Comparison of ENCODE assay signal across 14 cellular contexts in genomic region chr12:105474672-105475071, GRCh38.
DNase-seq lines count a peak whose midpoint lies in the region; ATAC-seq lines count a peak whose summit lies in the region.
"Had no signal": no experiment of that assay in that cellular context is flagged by ENCODE, and none has a peak within 500 bp of the region (broad histone marks: within the 10 kb centered on the region; RNA-seq: fewer than 3 reads in every experiment).

No MANE protein-coding gene starts in this region.

- H3K4me1 Mint-ChIP-seq in stimulated activated naive CD8-positive, alpha-beta T cell treated with anti-CD3 and anti-CD28 coated beads, Interleukin-15, amount 100 ng/mL, for 72 hours: no peaks in the 10 kb centered on the region
- H3K4me1 Mint-ChIP-seq: activated naive CD4-positive, alpha-beta T cell treated with anti-CD3 and anti-CD28 coated beads, Interleukin-2, amount 50 U/mL, for 24 hours had no signal

- H3K27ac Mint-ChIP-seq in stimulated activated naive CD8-positive, alpha-beta T cell treated with anti-CD3 and anti-CD28 coated beads, Interleukin-15, amount 100 ng/mL, for 72 hours: no peak overlapping the region
- H3K27ac Mint-ChIP-seq: activated naive CD4-positive, alpha-beta T cell treated with anti-CD3 and anti-CD28 coated beads, Interleukin-2, amount 50 U/mL, for 24 hours had no signal

- peaks cover 8% of the 10 kb centered on the region for H3K27me3 Mint-ChIP-seq in stimulated activated naive CD8-positive, alpha-beta T cell treated with anti-CD3 and anti-CD28 coated beads, Interleukin-15, amount 100 ng/mL, for 72 hours

- H3K9me3 Mint-ChIP-seq in stimulated activated naive CD8-positive, alpha-beta T cell treated with anti-CD3 and anti-CD28 coated beads, Interleukin-15, amount 100 ng/mL, for 72 hours: no peaks in the 10 kb centered on the region
- H3K9me3 Mint-ChIP-seq: activated naive CD4-positive, alpha-beta T cell treated with anti-CD3 and anti-CD28 coated beads, Interleukin-2, amount 50 U/mL, for 24 hours had no signal

- ATAC-seq in stimulated activated naive CD8-positive, alpha-beta T cell treated with anti-CD3 and anti-CD28 coated beads, Interleukin-15, Interleukin-2, amounts not matched to agents 100 U/mL and 50 U/mL, for 24 hours: peak; percentile 28
- no peak for ATAC-seq in stimulated activated naive CD8-positive, alpha-beta T cell treated with anti-CD3 and anti-CD28 coated beads, Interleukin-15, amount 100 ng/mL, for 72 hours
- ATAC-seq in HG02870 (IDR thresholded peaks at IDR 0.05; ENCODE audit: unreplicated experiment): no peak
- ATAC-seq in GM21367 (IDR thresholded peaks at IDR 0.05; ENCODE audit: unreplicated experiment): no peak
- ATAC-seq: activated CD4-positive, CD25-positive, alpha-beta regulatory T cell treated with anti-CD3 and anti-CD28 coated beads, Interleukin-2, amount 50 U/mL, for 24 hours; pancreas had no signal

- H3K4me3 Mint-ChIP-seq in stimulated activated naive CD8-positive, alpha-beta T cell treated with anti-CD3 and anti-CD28 coated beads, Interleukin-15, amount 100 ng/mL, for 72 hours: no peak overlapping the region
- H3K4me3 Mint-ChIP-seq: activated naive CD4-positive, alpha-beta T cell treated with anti-CD3 and anti-CD28 coated beads, Interleukin-2, amount 50 U/mL, for 24 hours had no signal

- DNase-seq in stimulated activated naive CD8-positive, alpha-beta T cell treated with anti-CD3 and anti-CD28 coated beads, Interleukin-15, Interleukin-2, amounts not matched to agents 100 U/mL and 50 U/mL, for 24 hours: no peak
- DNase-seq in stimulated activated naive CD8-positive, alpha-beta T cell treated with anti-CD3 and anti-CD28 coated beads, Interleukin-15, amount 100 ng/mL, for 72 hours: no peak
- peak; percentile 19 for DNase-seq in NCI-H2196 (lab: John Stamatoyannopoulos, UW; ENCODE audit: unreplicated experiment)
- peak; percentile 55 for DNase-seq in dermis blood vessel endothelial cell
- DNase-seq in stromal cell of bone marrow (ENCODE audit: low read depth): peak; percentile 13
- no peak for DNase-seq in stimulated activated CD4-positive, alpha-beta T cell treated with anti-CD3 and anti-CD28 coated beads, Interleukin-4, amount 100 ng/mL, for 1 hour
- DNase-seq: glutamatergic neuron; H7; NK-92 treated with Interleukin-12 subunit alpha and Interleukin-12 subunit beta, amount 100 ng/mL, for 24 hours; pancreas had no signal

Comparison
In these comparisons a context has a peak if more than half of its experiments do, and no peak if none do; other contexts are left out.
1. DNase-seq: peak in NCI-H2196 (single experiment), dermis blood vessel endothelial cell (single experiment) and stromal cell of bone marrow (single experiment); none in stimulated activated naive CD8-positive, alpha-beta T cell treated with anti-CD3 and anti-CD28 coated beads, Interleukin-15, Interleukin-2, amounts not matched to agents 100 U/mL and 50 U/mL, for 24 hours (single experiment), stimulated activated naive CD8-positive, alpha-beta T cell treated with anti-CD3 and anti-CD28 coated beads, Interleukin-15, amount 100 ng/mL, for 72 hours (0 of 2) and stimulated activated CD4-positive, alpha-beta T cell treated with anti-CD3 and anti-CD28 coated beads, Interleukin-4, amount 100 ng/mL, for 1 hour (single experiment).